Comparison of ENCODE assay signal across 1 cellular context in the genomic region with DNA sequence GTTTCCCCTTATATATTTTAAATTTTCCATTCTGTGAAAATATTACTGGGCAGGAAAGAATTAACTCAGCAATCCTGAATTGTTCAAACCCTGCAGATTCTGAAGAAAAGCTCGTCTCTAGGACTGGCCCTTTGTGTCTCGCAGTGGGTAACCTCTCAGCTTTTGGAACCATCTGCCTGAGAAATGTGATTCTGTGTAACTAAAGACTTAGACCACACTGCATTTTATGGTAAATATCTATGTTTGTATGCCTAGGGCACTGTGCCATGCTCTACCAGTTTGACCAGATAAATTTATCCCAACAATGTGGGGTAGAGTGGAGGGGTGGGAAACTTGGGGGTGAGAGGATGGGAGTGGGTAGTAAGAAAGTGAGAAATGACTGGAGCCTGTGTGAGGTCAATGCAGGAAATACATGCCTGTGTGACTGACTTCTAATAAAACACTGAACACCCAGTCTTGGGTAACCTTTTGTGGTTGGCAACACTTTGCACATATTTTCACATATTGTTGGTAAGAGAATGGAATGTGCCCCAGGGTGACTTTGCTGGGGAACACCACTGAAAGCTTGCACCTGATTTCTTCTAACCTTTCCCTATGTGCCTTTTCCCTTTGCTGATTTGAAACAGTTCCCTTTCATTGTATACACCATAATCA.
TF ChIP-seq lines count a peak whose summit lies in the region.

No MANE protein-coding gene starts in this region.

TF ChIP-seq in Ishikawa, 13 proteins besides CTCF, POLR2A, EP300 and RAD21 (continued from another document):
- TF ChIP-seq, protein P1, sequence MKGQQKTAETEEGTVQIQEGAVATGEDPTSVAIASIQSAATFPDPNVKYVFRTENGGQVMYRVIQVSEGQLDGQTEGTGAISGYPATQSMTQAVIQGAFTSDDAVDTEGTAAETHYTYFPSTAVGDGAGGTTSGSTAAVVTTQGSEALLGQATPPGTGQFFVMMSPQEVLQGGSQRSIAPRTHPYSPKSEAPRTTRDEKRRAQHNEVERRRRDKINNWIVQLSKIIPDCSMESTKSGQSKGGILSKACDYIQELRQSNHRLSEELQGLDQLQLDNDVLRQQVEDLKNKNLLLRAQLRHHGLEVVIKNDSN (IDR thresholded peaks at IDR 0.05), result no peak
- peak; percentile 43 for TF ChIP-seq NFIC (IDR thresholded peaks at IDR 0.05)
- TF ChIP-seq ZBTB7A (IDR thresholded peaks at IDR 0.05; ENCODE audit: low read depth), result no peak
- TF ChIP-seq TCF12 (IDR thresholded peaks at IDR 0.05; ENCODE audit: low read depth), result no peak
- 0 out of 2 replicates have a peak, but pooled peaks have one; percentile 20 for TF ChIP-seq FOXM1 (IDR thresholded peaks at IDR 0.05; ENCODE audit: borderline replicate concordance, low read depth)
- TF ChIP-seq, protein P2, sequence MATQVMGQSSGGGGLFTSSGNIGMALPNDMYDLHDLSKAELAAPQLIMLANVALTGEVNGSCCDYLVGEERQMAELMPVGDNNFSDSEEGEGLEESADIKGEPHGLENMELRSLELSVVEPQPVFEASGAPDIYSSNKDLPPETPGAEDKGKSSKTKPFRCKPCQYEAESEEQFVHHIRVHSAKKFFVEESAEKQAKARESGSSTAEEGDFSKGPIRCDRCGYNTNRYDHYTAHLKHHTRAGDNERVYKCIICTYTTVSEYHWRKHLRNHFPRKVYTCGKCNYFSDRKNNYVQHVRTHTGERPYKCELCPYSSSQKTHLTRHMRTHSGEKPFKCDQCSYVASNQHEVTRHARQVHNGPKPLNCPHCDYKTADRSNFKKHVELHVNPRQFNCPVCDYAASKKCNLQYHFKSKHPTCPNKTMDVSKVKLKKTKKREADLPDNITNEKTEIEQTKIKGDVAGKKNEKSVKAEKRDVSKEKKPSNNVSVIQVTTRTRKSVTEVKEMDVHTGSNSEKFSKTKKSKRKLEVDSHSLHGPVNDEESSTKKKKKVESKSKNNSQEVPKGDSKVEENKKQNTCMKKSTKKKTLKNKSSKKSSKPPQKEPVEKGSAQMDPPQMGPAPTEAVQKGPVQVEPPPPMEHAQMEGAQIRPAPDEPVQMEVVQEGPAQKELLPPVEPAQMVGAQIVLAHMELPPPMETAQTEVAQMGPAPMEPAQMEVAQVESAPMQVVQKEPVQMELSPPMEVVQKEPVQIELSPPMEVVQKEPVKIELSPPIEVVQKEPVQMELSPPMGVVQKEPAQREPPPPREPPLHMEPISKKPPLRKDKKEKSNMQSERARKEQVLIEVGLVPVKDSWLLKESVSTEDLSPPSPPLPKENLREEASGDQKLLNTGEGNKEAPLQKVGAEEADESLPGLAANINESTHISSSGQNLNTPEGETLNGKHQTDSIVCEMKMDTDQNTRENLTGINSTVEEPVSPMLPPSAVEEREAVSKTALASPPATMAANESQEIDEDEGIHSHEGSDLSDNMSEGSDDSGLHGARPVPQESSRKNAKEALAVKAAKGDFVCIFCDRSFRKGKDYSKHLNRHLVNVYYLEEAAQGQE (IDR thresholded peaks at IDR 0.05; ENCODE audit: low read depth), result no peak
- no peak; the same call in none of the 2 replicates for TF ChIP-seq TEAD4 (IDR thresholded peaks at IDR 0.05)
- TF ChIP-seq, protein P3, sequence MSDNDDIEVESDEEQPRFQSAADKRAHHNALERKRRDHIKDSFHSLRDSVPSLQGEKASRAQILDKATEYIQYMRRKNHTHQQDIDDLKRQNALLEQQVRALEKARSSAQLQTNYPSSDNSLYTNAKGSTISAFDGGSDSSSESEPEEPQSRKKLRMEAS (IDR thresholded peaks at IDR 0.05), result no peak
